ENCODE assay signal across 19 cellular contexts in the genomic region with DNA sequence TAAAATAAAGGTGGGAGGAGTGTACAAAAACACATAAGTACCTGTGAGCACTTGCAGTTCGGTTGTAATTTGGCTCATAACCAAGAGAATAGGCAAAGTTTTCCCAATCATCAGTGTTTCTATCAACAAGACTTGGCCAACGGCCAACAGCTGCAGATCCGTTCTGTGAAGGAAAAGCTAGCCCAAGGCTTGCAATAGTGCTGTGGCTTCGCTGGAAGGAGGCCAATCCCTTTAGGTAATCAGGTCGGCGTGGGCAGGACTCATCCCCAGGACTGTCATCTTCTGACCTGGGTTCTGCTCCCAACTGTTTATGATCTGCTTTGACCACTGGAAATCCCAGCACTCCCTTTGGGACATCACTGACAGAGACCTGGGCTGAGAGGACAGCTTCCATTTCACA.
DNase-seq lines count a peak whose midpoint lies in the region; ATAC-seq, FAIRE-seq and TF ChIP-seq lines count a peak whose summit lies in the region.
"Had no signal": no experiment of that assay in that cellular context is flagged by ENCODE, and none has a peak within 500 bp of the region (broad histone marks: within the 10 kb centered on the region; RNA-seq: fewer than 3 reads in every experiment).

No MANE protein-coding gene starts in this region.

- H3K27ac Mint-ChIP-seq in activated CD8-positive, alpha-beta T cell treated with anti-CD3 and anti-CD28 coated beads, Interleukin-2, amount 10 ng/mL, durations not matched to agents 7 days and 5 days = no peak overlapping the region
- H3K27ac Mint-ChIP-seq: activated naive CD8-positive, alpha-beta T cell treated with anti-CD3 and anti-CD28 coated beads, Interleukin-2, amount 50 U/mL, for 24 hours; natural killer cell treated with Interleukin-12 subunit alpha and Interleukin-12 subunit beta and Interleukin-15 and Interleukin-18, amount 100 ng/mL, for 72 hours had no signal

- POLR2A ChIA-PET in activated CD8-positive, alpha-beta T cell treated with anti-CD3 and anti-CD28 coated beads, Interleukin-2, amount 10 ng/mL, durations not matched to agents 7 days and 5 days (lab: Charles Lee) = no interaction called here

- no peaks in the 10 kb centered on the region for H3K27me3 ChIP-seq in bronchial epithelial cell (ENCODE audit: control insufficient read depth, insufficient read depth, low read length)
- H3K27me3 ChIP-seq: right atrium auricular region had no signal

- no peak for FAIRE-seq in bronchial epithelial cell (lab: Jason Lieb, UNC)
- FAIRE-seq in GM19239 (lab: Jason Lieb, UNC) = no peak
- FAIRE-seq: GM12892 had no signal

- H3K36me3 Mint-ChIP-seq in activated CD8-positive, alpha-beta T cell treated with anti-CD3 and anti-CD28 coated beads, Interleukin-2, amount 10 ng/mL, durations not matched to agents 7 days and 5 days (ENCODE audit: low read depth) = peaks cover 32% of the 10 kb centered on the region

- peak; percentile 9 for DNase-seq in Ammon's horn (ENCODE audit: low spot score)
- peak; percentile 17 for DNase-seq in M059J (ENCODE audit: low read depth)
- peak; percentile 27 for DNase-seq in NCI-H524 treated with DMSO at 0.1 percent for 48 hours (lab: John Stamatoyannopoulos, UW)
- DNase-seq in bronchial epithelial cell (ENCODE audit: low read depth) = peak; percentile 58
- no peak for DNase-seq in GM19239 (ENCODE audit: insufficient read length, low spot score)
- no peak for DNase-seq in activated CD8-positive, alpha-beta T cell treated with anti-CD3 and anti-CD28 coated beads, Interleukin-2, amount 10 ng/mL, durations not matched to agents 7 days and 5 days
- DNase-seq in islet precursor cell = no peak
- DNase-seq: activated CD4-positive, CD25-positive, alpha-beta regulatory T cell; activated naive CD8-positive, alpha-beta T cell treated with anti-CD3 and anti-CD28 coated beads, Interleukin-2, amount 50 U/mL, for 24 hours; activated T-cell treated with anti-CD3 and anti-CD28 coated beads for 4 hours; KG1; left ventricle myocardium inferior; NCI-H774; stimulated activated CD4-positive, alpha-beta T cell treated with anti-CD3 and anti-CD28 coated beads, Interleukin-2, amount 100 ng/mL, for 48 hours had no signal

- H3K4me3 ChIP-seq in bronchial epithelial cell (ENCODE audit: low read depth, low read length) = no peak overlapping the region
- H3K4me3 ChIP-seq: left ventricle myocardium inferior, right atrium auricular region had no signal

- no peaks in the 10 kb centered on the region for H3K27me3 Mint-ChIP-seq in activated CD8-positive, alpha-beta T cell treated with anti-CD3 and anti-CD28 coated beads, Interleukin-2, amount 10 ng/mL, durations not matched to agents 7 days and 5 days (ENCODE audit: low read depth)
- H3K27me3 Mint-ChIP-seq: activated naive CD8-positive, alpha-beta T cell treated with anti-CD3 and anti-CD28 coated beads, Interleukin-2, amount 50 U/mL, for 24 hours; natural killer cell treated with Interleukin-12 subunit alpha and Interleukin-12 subunit beta and Interleukin-15 and Interleukin-18, amount 100 ng/mL, for 72 hours; stimulated activated memory B cell treated with anti-CD40 and anti-IgM and Interleukin-4, amounts not matched to agents 10 μg/mL and 1 μg/mL and 100 μg/mL, for 72 hours had no signal

- H3K4me1 Mint-ChIP-seq in activated CD8-positive, alpha-beta T cell treated with anti-CD3 and anti-CD28 coated beads, Interleukin-2, amount 10 ng/mL, durations not matched to agents 7 days and 5 days (ENCODE audit: low read depth) = no peaks in the 10 kb centered on the region
- H3K4me1 Mint-ChIP-seq: activated naive CD8-positive, alpha-beta T cell treated with anti-CD3 and anti-CD28 coated beads, Interleukin-2, amount 50 U/mL, for 24 hours; stimulated activated memory B cell treated with anti-CD40 and anti-IgM and Interleukin-4, amounts not matched to agents 10 μg/mL and 1 μg/mL and 100 μg/mL, for 72 hours had no signal

- no peaks in the 10 kb centered on the region for H3K9me3 Mint-ChIP-seq in activated CD8-positive, alpha-beta T cell treated with anti-CD3 and anti-CD28 coated beads, Interleukin-2, amount 10 ng/mL, durations not matched to agents 7 days and 5 days (ENCODE audit: insufficient read depth)
- H3K9me3 Mint-ChIP-seq: activated naive CD8-positive, alpha-beta T cell treated with anti-CD3 and anti-CD28 coated beads, Interleukin-2, amount 50 U/mL, for 24 hours; natural killer cell treated with Interleukin-12 subunit alpha and Interleukin-12 subunit beta and Interleukin-15 and Interleukin-18, amount 100 ng/mL, for 72 hours; stimulated activated memory B cell treated with anti-CD40 and anti-IgM and Interleukin-4, amounts not matched to agents 10 μg/mL and 1 μg/mL and 100 μg/mL, for 72 hours had no signal

- no peak for ATAC-seq in activated CD8-positive, alpha-beta T cell treated with anti-CD3 and anti-CD28 coated beads, Interleukin-2, amount 10 ng/mL, durations not matched to agents 7 days and 5 days
- ATAC-seq in GM18870 (IDR thresholded peaks at IDR 0.05; ENCODE audit: unreplicated experiment) = no peak
- ATAC-seq: activated naive CD8-positive, alpha-beta T cell treated with anti-CD3 and anti-CD28 coated beads, Interleukin-2, amount 50 U/mL, for 24 hours; natural killer cell treated with Interleukin-12 subunit alpha and Interleukin-12 subunit beta and Interleukin-15 and Interleukin-18, amount 100 ng/mL, for 72 hours; stimulated activated memory B cell treated with anti-CD40 and anti-IgM and Interleukin-4, amounts not matched to agents 10 μg/mL and 1 μg/mL and 100 μg/mL, for 72 hours had no signal

- TF ChIP-seq CTCF in bronchial epithelial cell (IDR thresholded peaks at IDR 0.05; ENCODE audit: insufficient read depth, low read length, severe bottlenecking) = no peak

- H3K4me3 Mint-ChIP-seq in activated CD8-positive, alpha-beta T cell treated with anti-CD3 and anti-CD28 coated beads, Interleukin-2, amount 10 ng/mL, durations not matched to agents 7 days and 5 days = no peak overlapping the region
- H3K4me3 Mint-ChIP-seq: activated naive CD8-positive, alpha-beta T cell treated with anti-CD3 and anti-CD28 coated beads, Interleukin-2, amount 50 U/mL, for 24 hours; natural killer cell treated with Interleukin-12 subunit alpha and Interleukin-12 subunit beta and Interleukin-15 and Interleukin-18, amount 100 ng/mL, for 72 hours; stimulated activated memory B cell treated with anti-CD40 and anti-IgM and Interleukin-4, amounts not matched to agents 10 μg/mL and 1 μg/mL and 100 μg/mL, for 72 hours had no signal

- CTCF ChIA-PET in activated CD8-positive, alpha-beta T cell treated with anti-CD3 and anti-CD28 coated beads, Interleukin-2, amount 10 ng/mL, durations not matched to agents 7 days and 5 days (lab: Charles Lee) = interaction anchor here (1.4 kb wide), 2 partner anchors 84 to 245 kb away, joined by 3 to 4 read pairs; no protein-coding TSS in a partner anchor

- H3K36me3 ChIP-seq in bronchial epithelial cell (ENCODE audit: control insufficient read depth, insufficient read depth, low read length) = no peaks in the 10 kb centered on the region

Comparison
In these comparisons a context has a peak if more than half of its experiments do, and no peak if none do; other contexts are left out.
1. DNase-seq: peak in Ammon's horn (single experiment), M059J (single experiment), NCI-H524 treated with DMSO at 0.1 percent for 48 hours (single experiment) and bronchial epithelial cell (single experiment); none in GM19239 (single experiment), activated CD8-positive, alpha-beta T cell treated with anti-CD3 and anti-CD28 coated beads, Interleukin-2, amount 10 ng/mL, durations not matched to agents 7 days and 5 days (single experiment) and islet precursor cell (single experiment).